Comparison of ENCODE assay signal across 1 cellular context in genomic region chr18:4808891-4809290, GRCh38.
TF ChIP-seq lines count a peak whose summit lies in the region.

No MANE protein-coding gene starts in this region.

TF ChIP-seq in H1, 55 proteins besides CTCF, POLR2A, EP300 and RAD21:
- TF ChIP-seq ASH2L (IDR thresholded peaks at IDR 0.05; ENCODE audit: low read length) (no peak), GABPA (IDR thresholded peaks at IDR 0.05; ENCODE audit: borderline replicate concordance, insufficient read depth, low read length) (no peak), SUZ12 (IDR thresholded peaks at IDR 0.05; ENCODE audit: low read length) (no peak), SIRT6 (IDR thresholded peaks at IDR 0.05; ENCODE audit: low read length) (no peak), SP1 (IDR thresholded peaks at IDR 0.05; ENCODE audit: low read depth, low read length) (no peak), CHD2 (IDR thresholded peaks at IDR 0.05; ENCODE audit: low read length) (no peak), NANOG (IDR thresholded peaks at IDR 0.05; ENCODE audit: insufficient read depth, low read depth, low read length, poor library complexity, severe bottlenecking) (no peak), SIX5 (IDR thresholded peaks at IDR 0.05; ENCODE audit: low read depth, low read length) (no peak), TEAD4 (IDR thresholded peaks at IDR 0.05; ENCODE audit: low read depth, low read length) (no peak), KDM1A (IDR thresholded peaks at IDR 0.05; ENCODE audit: borderline replicate concordance, low read length) (no peak), FOSL1 (IDR thresholded peaks at IDR 0.05; ENCODE audit: insufficient read depth, low read depth, low read length) (no peak), RNF2 (IDR thresholded peaks at IDR 0.05; ENCODE audit: borderline replicate concordance, low read depth, low read length, missing control alignments, poor library complexity, severe bottlenecking) (no peak), TBP (IDR thresholded peaks at IDR 0.05; ENCODE audit: low read depth, low read length) (no peak), CREB1 (IDR thresholded peaks at IDR 0.05) (no peak), BACH1 (IDR thresholded peaks at IDR 0.05; ENCODE audit: low read length) (no peak)
